18 cellular contexts compared by ENCODE assay signal in genomic region chr13:51588406-51588949, GRCh38. TPM values are rescaled to one million over a fixed set of nuclear protein-coding genes. Genes with fewer than 3 reads are reported as not detected.
A peak's percentile ranks its signal among the peaks of the same experiment; 100 is the strongest.
DNase-seq lines count a peak whose midpoint lies in the region; ATAC-seq and TF ChIP-seq lines count a peak whose summit lies in the region.
"Had no signal": no experiment of that assay in that cellular context is flagged by ENCODE, and none has a peak within 500 bp of the region (broad histone marks: within the 10 kb centered on the region; RNA-seq: fewer than 3 reads in every experiment).

No MANE protein-coding gene starts in this region.

- H3K4me3 ChIP-seq in Panc1 (ENCODE audit: low read depth in 2 of 2, low read length in 2 of 2) = no peak overlapping the region
- H3K4me3 ChIP-seq: heart right ventricle, upper lobe of right lung had no signal

- no peaks in the 10 kb centered on the region for H3K27me3 Mint-ChIP-seq in activated naive CD4-positive, alpha-beta T cell treated with anti-CD3 and anti-CD28 coated beads, Interleukin-2, amount 50 U/mL, for 24 hours
- H3K27me3 Mint-ChIP-seq: activated naive CD8-positive, alpha-beta T cell treated with anti-CD3 and anti-CD28 coated beads for 36 hours; CD4-positive, alpha-beta T cell; memory B cell; stimulated activated naive CD8-positive, alpha-beta T cell treated with anti-CD3 and anti-CD28 coated beads, Interleukin-15, Interleukin-2, amounts not matched to agents 100 ng/mL and 50 ng/mL, for 24 hours had no signal

- CTCF ChIA-PET in Panc1 (lab: Charles Lee) = no interaction called here

- H3K27me3 ChIP-seq in Panc1 (ENCODE audit: control insufficient read depth, insufficient read depth, low read length) = no peaks in the 10 kb centered on the region
- H3K27me3 ChIP-seq: heart right ventricle, upper lobe of right lung had no signal

- POLR2A ChIA-PET in Panc1 (lab: Charles Lee) = no interaction called here

- H3K4me1 Mint-ChIP-seq in activated naive CD4-positive, alpha-beta T cell treated with anti-CD3 and anti-CD28 coated beads, Interleukin-2, amount 50 U/mL, for 24 hours = peaks cover 46% of the 10 kb centered on the region
- H3K4me1 Mint-ChIP-seq in stimulated activated effector memory CD8-positive, alpha-beta T cell treated with anti-CD3 and anti-CD28 coated beads, Interleukin-12 subunit alpha, Interleukin-12 subunit beta, amount 100 ng/mL, for 72 hours = peaks cover 26% of the 10 kb centered on the region

- no peaks in the 10 kb centered on the region for H3K36me3 ChIP-seq in Panc1 (ENCODE audit: control insufficient read depth, insufficient read depth, low read length)
- H3K36me3 ChIP-seq: heart right ventricle, upper lobe of right lung had no signal

- peak overlapping the region; percentile 66 for H3K27ac Mint-ChIP-seq in activated naive CD4-positive, alpha-beta T cell treated with anti-CD3 and anti-CD28 coated beads, Interleukin-2, amount 50 U/mL, for 24 hours
- peak overlapping the region; percentile 73 for H3K27ac Mint-ChIP-seq in stimulated activated effector memory CD8-positive, alpha-beta T cell treated with anti-CD3 and anti-CD28 coated beads, Interleukin-12 subunit alpha, Interleukin-12 subunit beta, amount 100 ng/mL, for 72 hours
- H3K27ac Mint-ChIP-seq: activated naive CD8-positive, alpha-beta T cell treated with anti-CD3 and anti-CD28 coated beads for 36 hours; CD4-positive, alpha-beta T cell; memory B cell; nephron progenitor cell; stimulated activated naive CD8-positive, alpha-beta T cell treated with anti-CD3 and anti-CD28 coated beads, Interleukin-15, Interleukin-2, amounts not matched to agents 100 ng/mL and 50 ng/mL, for 24 hours had no signal

- H3K9me3 ChIP-seq in Panc1 (ENCODE audit: control insufficient read depth, insufficient read depth, low read depth, low read length) = no peaks in the 10 kb centered on the region
- H3K9me3 ChIP-seq: heart right ventricle, upper lobe of right lung had no signal

- no peaks in the 10 kb centered on the region for H3K9me3 Mint-ChIP-seq in activated naive CD4-positive, alpha-beta T cell treated with anti-CD3 and anti-CD28 coated beads, Interleukin-2, amount 50 U/mL, for 24 hours
- H3K9me3 Mint-ChIP-seq in stimulated activated effector memory CD8-positive, alpha-beta T cell treated with anti-CD3 and anti-CD28 coated beads, Interleukin-12 subunit alpha, Interleukin-12 subunit beta, amount 100 ng/mL, for 72 hours = no peaks in the 10 kb centered on the region
- H3K9me3 Mint-ChIP-seq: activated naive CD8-positive, alpha-beta T cell treated with anti-CD3 and anti-CD28 coated beads for 36 hours; CD4-positive, alpha-beta T cell; memory B cell; nephron progenitor cell; stimulated activated naive CD8-positive, alpha-beta T cell treated with anti-CD3 and anti-CD28 coated beads, Interleukin-15, Interleukin-2, amounts not matched to agents 100 ng/mL and 50 ng/mL, for 24 hours had no signal

- H3K4me1 ChIP-seq in Panc1 (ENCODE audit: control insufficient read depth, insufficient read depth, low read length) = peaks cover 48% of the 10 kb centered on the region

- no peak for DNase-seq in activated naive CD4-positive, alpha-beta T cell (lab: John Stamatoyannopoulos, UW)
- DNase-seq in Panc1 (ENCODE audit: low read depth, low spot score) (no peak), epithelial cell of prostate (ENCODE audit: low read depth, low spot score) (no peak), NCI-H187 treated with DMSO at 0.1 percent for 48 hours (lab: John Stamatoyannopoulos, UW) (no peak), NCI-H146 treated with DMSO at 0.1 percent for 48 hours (lab: John Stamatoyannopoulos, UW; ENCODE audit: unreplicated experiment) (no peak)
- no peak for DNase-seq in stimulated activated effector memory CD8-positive, alpha-beta T cell treated with anti-CD3 and anti-CD28 coated beads, Interleukin-12 subunit alpha, Interleukin-12 subunit beta, amount 100 ng/mL, for 72 hours (ENCODE audit: low spot score in 2 of 2)
- DNase-seq: activated CD4-positive, alpha-beta T cell treated with anti-CD3 and anti-CD28 coated beads, Interleukin-2, amount 50 U/mL, for 4 hours; activated naive CD8-positive, alpha-beta T cell treated with anti-CD3 and anti-CD28 coated beads for 36 hours; CD4-positive, alpha-beta T cell; heart right ventricle; islet precursor cell; NCI-H1092; nephron progenitor cell; upper lobe of right lung had no signal

- no peak for TF ChIP-seq CTCF in Panc1 (IDR thresholded peaks at IDR 0.05)

- in situ Hi-C loops in Panc1 (cut with HindIII; ENCODE audit: low pct_unique_long_range_greater_than_20kb, low sequenced_read_pairs) = no loop called here

- no peaks in the 10 kb centered on the region for H3K36me3 Mint-ChIP-seq in activated naive CD4-positive, alpha-beta T cell treated with anti-CD3 and anti-CD28 coated beads, Interleukin-2, amount 50 U/mL, for 24 hours
- peaks cover 7% of the 10 kb centered on the region for H3K36me3 Mint-ChIP-seq in stimulated activated effector memory CD8-positive, alpha-beta T cell treated with anti-CD3 and anti-CD28 coated beads, Interleukin-12 subunit alpha, Interleukin-12 subunit beta, amount 100 ng/mL, for 72 hours

- intact Hi-C loops in Panc1 (cut with micrococcal nuclease; ENCODE audit: unreplicated experiment) = no loop called here

- H3K27ac ChIP-seq in Panc1 (ENCODE audit: low read length) (peak overlapping the region; percentile 65), epithelial cell of prostate (peak overlapping the region; percentile 98)
- H3K27ac ChIP-seq: upper lobe of right lung had no signal

- no peak overlapping the region for H3K4me3 Mint-ChIP-seq in activated naive CD4-positive, alpha-beta T cell treated with anti-CD3 and anti-CD28 coated beads, Interleukin-2, amount 50 U/mL, for 24 hours
- H3K4me3 Mint-ChIP-seq in stimulated activated effector memory CD8-positive, alpha-beta T cell treated with anti-CD3 and anti-CD28 coated beads, Interleukin-12 subunit alpha, Interleukin-12 subunit beta, amount 100 ng/mL, for 72 hours = no peak overlapping the region
- H3K4me3 Mint-ChIP-seq: activated naive CD8-positive, alpha-beta T cell treated with anti-CD3 and anti-CD28 coated beads for 36 hours; memory B cell; nephron progenitor cell; stimulated activated naive CD8-positive, alpha-beta T cell treated with anti-CD3 and anti-CD28 coated beads, Interleukin-15, Interleukin-2, amounts not matched to agents 100 ng/mL and 50 ng/mL, for 24 hours had no signal

- BruUV-seq in Panc1 (replicated peaks; lab: Mats Ljungman, UMichigan) = no TSS peak

- ATAC-seq in Panc1 (no peak), GM19463 (IDR thresholded peaks at IDR 0.05; ENCODE audit: unreplicated experiment) (no peak)
- no peak for ATAC-seq in stimulated activated effector memory CD8-positive, alpha-beta T cell treated with anti-CD3 and anti-CD28 coated beads, Interleukin-12 subunit alpha, Interleukin-12 subunit beta, amount 100 ng/mL, for 72 hours
- ATAC-seq: heart right ventricle, upper lobe of right lung had no signal

RNA-seq across cellular contexts. Expression of gene WDFY2, which starts 4.2 kb away (rescaled TPM):
- 7.8 TPM for total RNA-seq in Panc1 (2021; ENCODE audit: unreplicated experiment)
- 10.3 TPM for polyA plus RNA-seq in Panc1 (2012; ENCODE audit: insufficient read length)
